ENCODE assay signal across 7 cellular contexts in genomic region chr20:56504373-56505005, GRCh38. TPM values are rescaled to one million over a fixed set of nuclear protein-coding genes. Genes with fewer than 3 reads are reported as not detected.
DNase-seq lines count a peak whose midpoint lies in the region; ATAC-seq and TF ChIP-seq lines count a peak whose summit lies in the region.

No MANE protein-coding gene starts in this region.

- H3K36me3 Mint-ChIP-seq in activated naive CD8-positive, alpha-beta T cell treated with anti-CD3 and anti-CD28 coated beads, Interleukin-2, amount 50 U/mL, for 24 hours (ENCODE audit: low read depth), result peaks cover 8% of the 10 kb centered on the region
- H3K36me3 Mint-ChIP-seq in nephron progenitor cell (ENCODE audit: low read depth), result peaks cover 4% of the 10 kb centered on the region

- H3K4me1 ChIP-seq in mucosa of descending colon (ENCODE audit: low read depth), result no peaks in the 10 kb centered on the region

- intact Hi-C loops in mucosa of descending colon (cut with DNase I, micrococcal nuclease), result no loop called here

- no peak for ATAC-seq in activated naive CD8-positive, alpha-beta T cell treated with anti-CD3 and anti-CD28 coated beads, Interleukin-2, amount 50 U/mL, for 24 hours
- ATAC-seq in mucosa of descending colon, result no peak

- H3K4me3 Mint-ChIP-seq in activated naive CD8-positive, alpha-beta T cell treated with anti-CD3 and anti-CD28 coated beads, Interleukin-2, amount 50 U/mL, for 24 hours, result no peak overlapping the region
- H3K4me3 Mint-ChIP-seq in nephron progenitor cell, result no peak overlapping the region

- TF ChIP-seq CTCF in nephron progenitor cell (IDR thresholded peaks at IDR 0.05) (peak; percentile 46), mucosa of descending colon (IDR thresholded peaks at IDR 0.05) (no peak)

- no peaks in the 10 kb centered on the region for H3K4me1 Mint-ChIP-seq in activated naive CD8-positive, alpha-beta T cell treated with anti-CD3 and anti-CD28 coated beads, Interleukin-2, amount 50 U/mL, for 24 hours
- H3K4me1 Mint-ChIP-seq in nephron progenitor cell, result no peaks in the 10 kb centered on the region

- H3K9me3 Mint-ChIP-seq in activated naive CD8-positive, alpha-beta T cell treated with anti-CD3 and anti-CD28 coated beads, Interleukin-2, amount 50 U/mL, for 24 hours, result no peaks in the 10 kb centered on the region
- no peaks in the 10 kb centered on the region for H3K9me3 Mint-ChIP-seq in nephron progenitor cell

- no peaks in the 10 kb centered on the region for H3K9me3 ChIP-seq in mucosa of descending colon

- in situ Hi-C loops in KBM-7 (cut with MboI; ENCODE audit: low pct_unique_long_range_greater_than_20kb, low sequenced_read_pairs), result no loop called here

- H3K36me3 ChIP-seq in mucosa of descending colon (ENCODE audit: low read depth), result no peaks in the 10 kb centered on the region

- H3K4me3 ChIP-seq in mucosa of descending colon, result no peak overlapping the region

- peak; percentile 41 for DNase-seq in ELR (ENCODE audit: low read depth)
- DNase-seq in KBM-7, result peak; percentile 16
- peak; percentile 19 for DNase-seq in activated naive CD8-positive, alpha-beta T cell treated with anti-CD3 and anti-CD28 coated beads, Interleukin-2, amount 50 U/mL, for 24 hours
- DNase-seq in nephron progenitor cell, result peak; percentile 28
- no peak for DNase-seq in NCI-H1105 treated with DMSO at 0.1 percent for 48 hours (lab: John Stamatoyannopoulos, UW)
- DNase-seq in NCI-H2227 (lab: John Stamatoyannopoulos, UW; ENCODE audit: unreplicated experiment), result no peak
- no peak for DNase-seq in mucosa of descending colon

- H3K27ac Mint-ChIP-seq in activated naive CD8-positive, alpha-beta T cell treated with anti-CD3 and anti-CD28 coated beads, Interleukin-2, amount 50 U/mL, for 24 hours, result no peak overlapping the region
- peak overlapping the region; percentile 57 for H3K27ac Mint-ChIP-seq in nephron progenitor cell

- no peaks in the 10 kb centered on the region for H3K27me3 Mint-ChIP-seq in activated naive CD8-positive, alpha-beta T cell treated with anti-CD3 and anti-CD28 coated beads, Interleukin-2, amount 50 U/mL, for 24 hours
- no peaks in the 10 kb centered on the region for H3K27me3 Mint-ChIP-seq in nephron progenitor cell (ENCODE audit: low read depth, poor library complexity)

RNA-seq across cellular contexts. Expression of gene FAM209A, which starts 20.1 kb away (rescaled TPM):
- total RNA-seq in mucosa of descending colon, result under 1 TPM; 0.32 to 0.77 (median 0.44) TPM

RNA-seq across cellular contexts. Expression of gene FAM209B, which starts 28.6 kb away (rescaled TPM):
- not detected for total RNA-seq in mucosa of descending colon

RNA-seq across cellular contexts. Expression of gene RTF2, which starts 36.1 kb away (rescaled TPM):
- 10 to 100 TPM; 74.5 to 87.0 (median 76.4) TPM for total RNA-seq in mucosa of descending colon

Comparison
In these comparisons a context has a peak if more than half of its experiments do, and no peak if none do; other contexts are left out.
1. DNase-seq: peak in ELR (single experiment), KBM-7 (single experiment), activated naive CD8-positive, alpha-beta T cell treated with anti-CD3 and anti-CD28 coated beads, Interleukin-2, amount 50 U/mL, for 24 hours (single experiment) and nephron progenitor cell (single experiment); none in NCI-H1105 treated with DMSO at 0.1 percent for 48 hours (single experiment), NCI-H2227 (single experiment) and mucosa of descending colon (0 of 3).